In genomic region chr4:102734591-102735385, GRCh38 we compare ENCODE assay signal across 7 cellular contexts. TPM values are rescaled to one million over a fixed set of nuclear protein-coding genes. Genes with fewer than 3 reads are reported as not detected.
DNase-seq lines count a peak whose midpoint lies in the region; ATAC-seq and TF ChIP-seq lines count a peak whose summit lies in the region.

No MANE protein-coding gene starts in this region.

- H3K36me3 ChIP-seq in Loucy (ENCODE audit: insufficient read depth, low read length) (no peaks in the 10 kb centered on the region), mesendoderm (ENCODE audit: control insufficient read depth, insufficient read depth, low read length) (no peaks in the 10 kb centered on the region)

- H3K9me3 ChIP-seq in Loucy (ENCODE audit: insufficient read depth, low read depth, low read length) = peaks cover 6% of the 10 kb centered on the region; the same call in 1 of the 2 replicates

- no peak overlapping the region for H3K4me3 ChIP-seq in Loucy (ENCODE audit: low read length, poor library complexity, severe bottlenecking)
- no peak overlapping the region for H3K4me3 ChIP-seq in mesendoderm (ENCODE audit: low read length)

- no peak overlapping the region for H3K23ac ChIP-seq in mesendoderm (ENCODE audit: low read length)

- no peak overlapping the region for H2BK5ac ChIP-seq in mesendoderm (ENCODE audit: low read length)

- H2AFZ ChIP-seq in Loucy (ENCODE audit: low read length) = no peak overlapping the region

- DNase-seq in fibroblast of peridontal ligament (ENCODE audit: extremely low read depth) (peak; percentile 10), D341Med (ENCODE audit: low spot score) (no peak), hypothalamus (lab: John Stamatoyannopoulos, UW) (no peak), mesendoderm (no peak)

- H3K27me3 ChIP-seq in Loucy (ENCODE audit: insufficient read depth, low read length, poor library complexity, severe bottlenecking) (no peaks in the 10 kb centered on the region), mesendoderm (ENCODE audit: insufficient read depth, low read length, poor library complexity) (no peaks in the 10 kb centered on the region)

- H3K27ac ChIP-seq in mesendoderm (ENCODE audit: low read depth, low read length) = no peak overlapping the region

- H3K9me2 ChIP-seq in Loucy (replicated peaks; ENCODE audit: low read depth, low read length) = no peaks in the 10 kb centered on the region

- no peak overlapping the region for H2BK120ac ChIP-seq in mesendoderm (ENCODE audit: low read depth, low read length)

- H3K79me2 ChIP-seq in Loucy (ENCODE audit: insufficient read depth, low read length) (peaks cover 19% of the 10 kb centered on the region), mesendoderm (ENCODE audit: control insufficient read depth, insufficient read depth, low read length) (no peaks in the 10 kb centered on the region)

- H4K8ac ChIP-seq in mesendoderm (ENCODE audit: low read depth, low read length) = no peak overlapping the region

- TF ChIP-seq CTCF in Loucy (conservative IDR thresholded peaks at IDR 0.05; ENCODE audit: low read length) = no peak

- H4K5ac ChIP-seq in mesendoderm (ENCODE audit: low read length) = no peak overlapping the region

- H3K4me2 ChIP-seq in Loucy (ENCODE audit: low read depth, low read length, poor library complexity, severe bottlenecking) (peak overlapping the region; percentile 26), mesendoderm (ENCODE audit: low read length) (no peak overlapping the region)

- H3K18ac ChIP-seq in mesendoderm (ENCODE audit: low read length) = no peak overlapping the region

- H3K4me1 ChIP-seq in Loucy (ENCODE audit: insufficient read depth, low read length, poor library complexity, severe bottlenecking) = peaks cover 15% of the 10 kb centered on the region
- peaks cover 5% of the 10 kb centered on the region for H3K4me1 ChIP-seq in mesendoderm (ENCODE audit: control insufficient read depth, low read depth, low read length)

- H3K9ac ChIP-seq in Loucy (ENCODE audit: low read depth, low read length, poor library complexity, severe bottlenecking) = no peak overlapping the region
- H3K9ac ChIP-seq in mesendoderm (ENCODE audit: low read length) = no peak overlapping the region

- no peak overlapping the region for H3K4ac ChIP-seq in mesendoderm (ENCODE audit: low read depth, low read length)

- no peaks in the 10 kb centered on the region for H3F3A ChIP-seq in Loucy (ENCODE audit: low read depth)

- no peak overlapping the region for H3K56ac ChIP-seq in mesendoderm (ENCODE audit: low read length)

- no peak overlapping the region for H2AK5ac ChIP-seq in mesendoderm (ENCODE audit: low read length)

- H4K20me1 ChIP-seq in Loucy (ENCODE audit: insufficient read depth, low read length, poor library complexity, severe bottlenecking) = no peaks in the 10 kb centered on the region

- no peaks in the 10 kb centered on the region for H3K79me1 ChIP-seq in mesendoderm (ENCODE audit: low read length)

- H2BK15ac ChIP-seq in mesendoderm (replicated peaks; ENCODE audit: low read depth) = no peak overlapping the region

- no CpG with 5 or more reads among the region's 5 CpGs for WGBS in mesendoderm (ENCODE audit: extremely low coverage, insufficient coverage, low lambda C conversion rate)

- ATAC-seq in GM18519 (IDR thresholded peaks at IDR 0.05; ENCODE audit: low FRiP score, unreplicated experiment) (peak; percentile 99), GM21825 (IDR thresholded peaks at IDR 0.05; ENCODE audit: unreplicated experiment) (peak; percentile 98)

RNA-seq across cellular contexts. Expression of gene MANBA, which starts 26.0 kb away (rescaled TPM):
- polyA plus RNA-seq in mesendoderm (2013, experiment 1 of 2) = 6.9 TPM
- polyA plus RNA-seq in mesendoderm (2013, experiment 2 of 2) = 6.6 TPM
